18 cellular contexts compared by ENCODE assay signal in the genomic region with DNA sequence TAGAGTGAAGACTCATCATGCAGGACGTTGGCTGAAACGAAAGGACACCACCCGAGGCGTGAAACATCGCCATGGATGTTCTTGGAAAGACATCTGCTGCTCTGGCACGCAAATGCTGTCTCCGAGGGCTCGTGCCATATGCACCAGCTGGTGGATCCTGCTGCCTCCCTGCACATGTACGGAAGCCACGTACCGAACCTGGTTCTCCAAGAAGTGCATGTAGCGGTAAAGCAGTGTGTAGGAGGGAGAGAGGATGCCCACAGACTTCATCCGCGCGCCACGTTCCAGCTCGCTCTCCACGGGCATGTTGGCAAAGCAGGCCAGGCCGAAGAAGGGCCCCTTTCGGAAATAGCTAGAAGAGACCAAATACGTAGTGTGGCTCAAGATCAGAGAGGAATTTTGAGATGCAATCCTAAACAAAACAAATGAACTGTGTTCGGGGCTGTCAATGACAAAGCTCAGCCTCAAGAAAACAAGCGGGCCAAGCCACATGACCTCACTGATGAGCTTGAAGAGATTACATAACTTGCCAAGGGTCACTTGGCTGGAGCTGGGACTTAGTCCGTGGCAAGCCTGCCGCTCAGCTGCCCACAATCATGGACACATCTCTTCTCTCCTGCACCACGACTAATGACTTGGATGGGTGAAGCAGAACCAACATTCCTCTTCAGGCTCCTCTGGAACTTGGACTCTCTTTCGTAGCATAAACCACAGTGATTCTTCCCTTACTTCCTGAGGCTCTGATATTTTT. TPM values are rescaled to one million over a fixed set of nuclear protein-coding genes. Genes with fewer than 3 reads are reported as not detected.
DNase-seq lines count a peak whose midpoint lies in the region; ATAC-seq and TF ChIP-seq lines count a peak whose summit lies in the region.
"Had no signal": no experiment of that assay in that cellular context is flagged by ENCODE, and none has a peak within 500 bp of the region (broad histone marks: within the 10 kb centered on the region; RNA-seq: fewer than 3 reads in every experiment).

No MANE protein-coding gene starts in this region.

- no peaks in the 10 kb centered on the region for H3K27me3 ChIP-seq in left lung

- H3K27ac Mint-ChIP-seq in T-cell = no peak overlapping the region
- H3K27ac Mint-ChIP-seq: activated naive CD8-positive, alpha-beta T cell treated with anti-CD3 and anti-CD28 coated beads, Interleukin-2, amount 50 U/mL, for 24 hours; mesothelial cell of epicardium; T-helper 17 cell; WTC11 had no signal

- intact Hi-C loops in left lung (cut with DNase I) (no loop called here), sciatic nerve (cut with DNase I) (no loop called here)

- no peak overlapping the region for H3K4me3 ChIP-seq in left lung
- H3K4me3 ChIP-seq: thoracic aorta had no signal

- POLR2A ChIA-PET in T-cell (lab: Charles Lee) = interaction anchor here in 1 of 2 donors (0.6 kb wide), 1 partner anchor 10 kb away, joined by 3 read pairs; no protein-coding TSS in a partner anchor

- H3K36me3 ChIP-seq in left lung = peaks cover 0 to 38% of the 10 kb centered on the region in 2 donors

- CTCF ChIA-PET in T-cell (lab: Charles Lee) = interaction anchor here in 1 of 2 donors (0.6 kb wide), 1 partner anchor 10 kb away, joined by 3 read pairs; no protein-coding TSS in a partner anchor

- no peaks in the 10 kb centered on the region for H3K27me3 Mint-ChIP-seq in T-cell
- H3K27me3 Mint-ChIP-seq: activated naive CD8-positive, alpha-beta T cell treated with anti-CD3 and anti-CD28 coated beads, Interleukin-2, amount 50 U/mL, for 24 hours; T-helper 17 cell had no signal

- no peaks in the 10 kb centered on the region for H3K9me3 ChIP-seq in left lung
- H3K9me3 ChIP-seq: thoracic aorta had no signal

- H3K4me1 Mint-ChIP-seq in T-cell = peaks cover 7 to 21% (median 20%) of the 10 kb centered on the region in 3 donors
- H3K4me1 Mint-ChIP-seq: activated naive CD8-positive, alpha-beta T cell treated with anti-CD3 and anti-CD28 coated beads, Interleukin-2, amount 50 U/mL, for 24 hours had no signal

- no peak for TF ChIP-seq CTCF in left lung (IDR thresholded peaks at IDR 0.05)

- DNase-seq in NCI-H2171 (lab: John Stamatoyannopoulos, UW) (peak; percentile 46), cerebellar nuclear complex (lab: John Stamatoyannopoulos, UW) (peak; percentile 75 to 93), left lung (no peak), sciatic nerve (ENCODE audit: low spot score) (no peak), T-cell (no peak), NCI-H146 treated with DMSO at 0.1 percent for 48 hours (lab: John Stamatoyannopoulos, UW; ENCODE audit: unreplicated experiment) (no peak), NCI-H526 treated with DMSO at 0.1 percent for 48 hours (lab: John Stamatoyannopoulos, UW) (no peak)
- DNase-seq: activated naive CD8-positive, alpha-beta T cell treated with anti-CD3 and anti-CD28 coated beads, Interleukin-2, amount 50 U/mL, for 24 hours; NCI-H1417 treated with DMSO at 0.1 percent for 48 hours; SIG-M5; stimulated activated CD4-positive, alpha-beta T cell treated with anti-CD3 and anti-CD28 coated beads, Interleukin-4, amount 100 ng/mL, for 1 hour; T-helper 17 cell had no signal

- H3K4me1 ChIP-seq in left lung = no peaks in the 10 kb centered on the region

- H3K9me3 Mint-ChIP-seq in T-cell = no peaks in the 10 kb centered on the region
- H3K9me3 Mint-ChIP-seq: activated naive CD8-positive, alpha-beta T cell treated with anti-CD3 and anti-CD28 coated beads, Interleukin-2, amount 50 U/mL, for 24 hours; mesothelial cell of epicardium; WTC11 had no signal

- peak overlapping the region; percentile 11 to 48 for H3K27ac ChIP-seq in left lung

- H3K4me3 Mint-ChIP-seq in T-cell = no peak overlapping the region
- H3K4me3 Mint-ChIP-seq: activated naive CD8-positive, alpha-beta T cell treated with anti-CD3 and anti-CD28 coated beads, Interleukin-2, amount 50 U/mL, for 24 hours; mesothelial cell of epicardium; T-helper 17 cell; WTC11 had no signal

- peaks cover 54% of the 10 kb centered on the region for H3K36me3 Mint-ChIP-seq in T-cell

- ATAC-seq in left lung = peak; percentile 56
- ATAC-seq in sciatic nerve = peak; percentile 70
- ATAC-seq in T-cell (replicated peaks in 1 of 4) = no peak
- no peak for ATAC-seq in GM21576 (IDR thresholded peaks at IDR 0.05; ENCODE audit: unreplicated experiment)
- ATAC-seq: activated naive CD8-positive, alpha-beta T cell treated with anti-CD3 and anti-CD28 coated beads, Interleukin-2, amount 50 U/mL, for 24 hours; T-helper 17 cell; WTC11 had no signal

RNA-seq across cellular contexts. Expression of a gene that starts 16.5 kb away (rescaled TPM):
- 10 to 100 TPM; 20.4 to 28.9 TPM for total RNA-seq in left lung
- 26.6 TPM for total RNA-seq in sciatic nerve
- 10 to 100 TPM; 46.7 to 55.7 (median 54.8) TPM for total RNA-seq in T-cell

RNA-seq across cellular contexts. Expression of a gene that starts 22.7 kb away (rescaled TPM):
- not detected for total RNA-seq in left lung
- not detected for total RNA-seq in sciatic nerve
- total RNA-seq in T-cell = not detected
- total RNA-seq: endothelial cell of umbilical vein, glomerular endothelial cell, mesothelial cell of epicardium, T-helper 17 cell, thoracic aorta had no signal

RNA-seq across cellular contexts. Expression of a gene that starts 52.7 kb away (rescaled TPM):
- total RNA-seq in left lung (10 to 100 TPM; 71.6 to 96.2 TPM), sciatic nerve (71.8 TPM), T-cell (100 to 1,000 TPM in 1 of 5 donors, 10 to 100 TPM in 4; 88.1 to 116 (median 91.1) TPM)

Comparison
In these comparisons a context has a peak if more than half of its experiments do, and no peak if none do; other contexts are left out.
1. DNase-seq: peak in NCI-H2171 (single experiment) and cerebellar nuclear complex (2 of 2); none in left lung (0 of 2), sciatic nerve (single experiment), T-cell (0 of 34), NCI-H146 treated with DMSO at 0.1 percent for 48 hours (single experiment) and NCI-H526 treated with DMSO at 0.1 percent for 48 hours (single experiment).
2. ATAC-seq: peak in left lung (single experiment) and sciatic nerve (single experiment); none in T-cell (0 of 4) and GM21576 (single experiment).